9 cellular contexts compared by ENCODE assay signal in the genomic region with DNA sequence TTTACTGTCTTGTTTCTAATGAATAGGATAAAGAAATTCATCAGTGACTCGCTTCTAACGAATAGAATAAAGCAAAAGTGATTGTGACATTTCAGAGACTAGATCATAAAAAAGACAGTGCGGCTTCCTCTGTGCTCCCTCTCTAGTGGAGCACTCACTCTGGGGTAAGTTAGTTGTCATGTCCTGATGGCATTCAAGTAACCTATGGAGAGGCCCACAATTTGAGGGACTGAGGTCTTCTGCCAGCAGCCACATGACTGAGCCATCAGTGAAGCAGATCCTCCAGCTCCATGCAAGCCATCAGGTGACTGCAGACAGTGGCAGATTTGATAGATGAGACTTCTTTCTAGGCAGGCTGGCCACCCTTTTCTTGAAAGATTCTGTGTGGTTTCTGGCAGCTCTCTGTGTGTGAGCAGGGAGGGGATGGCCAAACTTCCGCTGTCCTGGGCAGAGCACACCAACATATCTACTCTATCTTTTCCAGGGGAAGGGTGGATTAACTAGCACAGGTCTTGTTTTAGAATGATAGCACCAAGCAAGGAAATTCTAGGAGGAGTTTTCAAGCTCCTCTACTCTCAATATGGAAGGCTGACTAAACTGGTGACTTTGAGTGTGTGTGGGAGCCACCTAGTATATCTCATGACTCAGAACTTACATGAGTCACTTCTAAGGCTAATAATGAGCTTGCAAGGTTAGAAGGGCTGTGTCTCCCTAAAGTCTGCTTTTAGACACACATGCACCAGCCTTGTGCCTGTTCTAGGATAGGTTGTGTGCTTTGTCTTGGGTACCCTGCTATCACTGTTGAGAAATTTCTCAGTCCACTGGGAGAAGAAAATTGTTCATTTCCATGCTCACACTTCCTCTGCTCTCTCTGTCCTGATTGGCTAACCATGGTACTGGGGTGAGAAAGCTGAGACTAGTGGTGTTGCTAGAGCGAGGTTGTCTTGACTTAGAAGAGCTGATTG.
DNase-seq lines count a peak whose midpoint lies in the region; ATAC-seq and TF ChIP-seq lines count a peak whose summit lies in the region.
"Had no signal": no experiment of that assay in that cellular context is flagged by ENCODE, and none has a peak within 500 bp of the region (broad histone marks: within the 10 kb centered on the region; RNA-seq: fewer than 3 reads in every experiment).

No MANE protein-coding gene starts in this region.

- WGBS in hepatocyte (ENCODE audit: low lambda C conversion rate, missing lambda C conversion rate): 74% methylated on average over 5 of the region's 5 CpGs
- 93 to 96% methylated on average over 4 to 5 of the region's 5 CpGs for WGBS in thyroid gland, 2 donors

- TF ChIP-seq CTCF in PC-3 (conservative IDR thresholded peaks at IDR 0.05; ENCODE audit: low read depth, low read length): no peak
- no peak for TF ChIP-seq CTCF in hepatocyte (IDR thresholded peaks at IDR 0.05; ENCODE audit: poor library complexity)
- TF ChIP-seq CTCF in thyroid gland (IDR thresholded peaks at IDR 0.05): no peak

- H3K9me3 ChIP-seq in PC-3 (ENCODE audit: low read length) (no peaks in the 10 kb centered on the region), hepatocyte (ENCODE audit: low read depth) (no peaks in the 10 kb centered on the region), thyroid gland (no peaks in the 10 kb centered on the region)

- CTCF ChIA-PET in activated naive CD4-positive, alpha-beta T cell treated with anti-CD3 and anti-CD28 coated beads, Interleukin-2, amount 10 ng/mL, durations not matched to agents 7 days and 5 days (lab: Charles Lee): no interaction called here
- CTCF ChIA-PET in PC-3 (lab: Charles Lee): no interaction called here

- H3K27ac Mint-ChIP-seq in activated naive CD4-positive, alpha-beta T cell treated with anti-CD3 and anti-CD28 coated beads, Interleukin-2, amount 10 ng/mL, durations not matched to agents 7 days and 5 days: no peak overlapping the region

- no peaks in the 10 kb centered on the region for H3K9me2 ChIP-seq in PC-3 (replicated peaks; ENCODE audit: low read length)
- no peaks in the 10 kb centered on the region for H3K9me2 ChIP-seq in hepatocyte (replicated peaks; ENCODE audit: insufficient read depth)

- H4K20me1 ChIP-seq in PC-3 (ENCODE audit: low read length) (no peaks in the 10 kb centered on the region), hepatocyte (ENCODE audit: insufficient read depth, poor library complexity, severe bottlenecking) (no peaks in the 10 kb centered on the region)

- no peaks in the 10 kb centered on the region for H3K9me3 Mint-ChIP-seq in activated naive CD4-positive, alpha-beta T cell treated with anti-CD3 and anti-CD28 coated beads, Interleukin-2, amount 10 ng/mL, durations not matched to agents 7 days and 5 days

- ATAC-seq in HG02884 (IDR thresholded peaks at IDR 0.05; ENCODE audit: unreplicated experiment): peak; percentile 91
- ATAC-seq in PC-3: peak; percentile 99

- H3K4me1 ChIP-seq in PC-3 (ENCODE audit: insufficient read depth, low read length) (peaks cover 26% of the 10 kb centered on the region), hepatocyte (ENCODE audit: insufficient read depth) (no peaks in the 10 kb centered on the region), thyroid gland (no peaks in the 10 kb centered on the region)
- H3K4me1 ChIP-seq: parathyroid adenoma had no signal

- POLR2A ChIA-PET in PC-3 (lab: Charles Lee; ENCODE audit: unreplicated experiment): no interaction called here

- H3K4me3 Mint-ChIP-seq in activated naive CD4-positive, alpha-beta T cell treated with anti-CD3 and anti-CD28 coated beads, Interleukin-2, amount 10 ng/mL, durations not matched to agents 7 days and 5 days: no peak overlapping the region

- H3K27me3 ChIP-seq in PC-3 (ENCODE audit: low read length) (no peaks in the 10 kb centered on the region), hepatocyte (no peaks in the 10 kb centered on the region), thyroid gland (no peaks in the 10 kb centered on the region)

- H3K4me1 Mint-ChIP-seq in activated naive CD4-positive, alpha-beta T cell treated with anti-CD3 and anti-CD28 coated beads, Interleukin-2, amount 10 ng/mL, durations not matched to agents 7 days and 5 days: no peaks in the 10 kb centered on the region

- H3K79me2 ChIP-seq in PC-3 (ENCODE audit: low read length): no peaks in the 10 kb centered on the region
- no peaks in the 10 kb centered on the region for H3K79me2 ChIP-seq in hepatocyte
- H3K79me2 ChIP-seq: parathyroid adenoma had no signal

- TF ChIP-seq POLR2A in thyroid gland (IDR thresholded peaks at IDR 0.05): no peak

- H3K27me3 Mint-ChIP-seq in activated naive CD4-positive, alpha-beta T cell treated with anti-CD3 and anti-CD28 coated beads, Interleukin-2, amount 10 ng/mL, durations not matched to agents 7 days and 5 days: no peaks in the 10 kb centered on the region

- H3K36me3 ChIP-seq in PC-3 (ENCODE audit: low read depth, low read length): no peaks in the 10 kb centered on the region
- no peaks in the 10 kb centered on the region for H3K36me3 ChIP-seq in hepatocyte (replicated peaks; ENCODE audit: insufficient read depth, low read depth)
- H3K36me3 ChIP-seq in thyroid gland: no peaks in the 10 kb centered on the region

- intact Hi-C loops in PC-3 (cut with micrococcal nuclease) (no loop called here), thyroid gland (cut with DNase I) (no loop called here), posterior cingulate gyrus (cut with DNase I) (no loop called here)

- peak overlapping the region; percentile 31; the same call in 1 of the 2 replicates for H3K9ac ChIP-seq in PC-3 (ENCODE audit: low read length)
- H3K9ac ChIP-seq: parathyroid adenoma had no signal

- H3K4me3 ChIP-seq in PC-3 (ENCODE audit: low read length): no peak overlapping the region
- no peak overlapping the region for H3K4me3 ChIP-seq in hepatocyte
- H3K4me3 ChIP-seq in thyroid gland (replicated peaks in 1 of 3): no peak overlapping the region

- H3K27ac ChIP-seq in PC-3 (ENCODE audit: low read length): peak overlapping the region; percentile 82
- H3K27ac ChIP-seq in hepatocyte: peak overlapping the region; percentile 27
- H3K27ac ChIP-seq in thyroid gland: no peak overlapping the region
- H3K27ac ChIP-seq: parathyroid adenoma had no signal

- peak; percentile 7 for DNase-seq in activated naive CD4-positive, alpha-beta T cell treated with anti-CD3 and anti-CD28 coated beads, Interleukin-2, amount 50 U/mL, for 16 hours
- no peak for DNase-seq in activated naive CD4-positive, alpha-beta T cell treated with anti-CD3 and anti-CD28 coated beads, Interleukin-2, amount 10 ng/mL, durations not matched to agents 7 days and 5 days
- DNase-seq in PC-3 (peak; percentile 86), hepatocyte (ENCODE audit: low spot score) (peak; percentile 23), thyroid gland (no peak), activated gamma-delta T cell treated with Interleukin-2 at 50 U/mL for 16 hours (no peak), posterior cingulate gyrus (no peak)

- H3K36me3 Mint-ChIP-seq in activated naive CD4-positive, alpha-beta T cell treated with anti-CD3 and anti-CD28 coated beads, Interleukin-2, amount 10 ng/mL, durations not matched to agents 7 days and 5 days: no peaks in the 10 kb centered on the region

- peak overlapping the region; percentile 69 for H3K4me2 ChIP-seq in PC-3 (ENCODE audit: low read length)
- H3K4me2 ChIP-seq in hepatocyte: no peak overlapping the region

- no peaks in the 10 kb centered on the region for H3F3A ChIP-seq in PC-3 (ENCODE audit: low read length, unreplicated experiment)

- H2AFZ ChIP-seq in PC-3 (ENCODE audit: low read length) (0 out of 2 replicates have a peak overlapping the region, but pooled peaks have one; percentile 39), hepatocyte (no peak overlapping the region)
- H2AFZ ChIP-seq: parathyroid adenoma had no signal

- BruUV-seq in PC-3 (replicated peaks; lab: Mats Ljungman, UMichigan): no TSS peak

Comparison
In these comparisons a context has a peak if more than half of its experiments do, and no peak if none do; other contexts are left out.
1. DNase-seq: peak in activated naive CD4-positive, alpha-beta T cell treated with anti-CD3 and anti-CD28 coated beads, Interleukin-2, amount 50 U/mL, for 16 hours (single experiment), PC-3 (single experiment) and hepatocyte (single experiment); none in activated naive CD4-positive, alpha-beta T cell treated with anti-CD3 and anti-CD28 coated beads, Interleukin-2, amount 10 ng/mL, durations not matched to agents 7 days and 5 days (single experiment), thyroid gland (0 of 2), activated gamma-delta T cell treated with Interleukin-2 at 50 U/mL for 16 hours (single experiment) and posterior cingulate gyrus (0 of 10).
2. H3K27ac ChIP-seq: peak in PC-3 (single experiment) and hepatocyte (single experiment); none in thyroid gland (0 of 3).